Comparison of ENCODE assay signal across 10 cellular contexts in the genomic region with DNA sequence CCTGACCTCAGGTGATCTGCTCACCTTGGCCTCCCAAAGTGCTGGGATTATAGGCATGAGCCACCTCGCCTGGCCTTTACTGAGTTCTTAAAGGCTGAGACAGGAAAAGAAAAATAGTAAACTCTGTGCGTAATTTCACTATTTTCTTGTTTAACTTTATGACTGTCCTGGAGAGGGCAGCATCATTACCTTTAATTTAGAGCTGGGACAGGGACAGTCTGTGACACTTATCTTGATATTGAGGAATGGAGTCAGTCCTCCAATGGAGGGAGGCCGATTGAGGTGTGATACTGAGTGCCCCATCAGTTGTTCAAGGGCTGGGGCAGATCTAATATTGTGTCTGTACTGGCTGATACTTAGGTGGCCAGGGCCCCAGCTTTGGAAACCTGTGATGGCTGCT. TPM values are rescaled to one million over a fixed set of nuclear protein-coding genes. Genes with fewer than 3 reads are reported as not detected.
DNase-seq lines count a peak whose midpoint lies in the region; ATAC-seq and TF ChIP-seq lines count a peak whose summit lies in the region.
"Had no signal": no experiment of that assay in that cellular context is flagged by ENCODE, and none has a peak within 500 bp of the region (broad histone marks: within the 10 kb centered on the region; RNA-seq: fewer than 3 reads in every experiment).

No MANE protein-coding gene starts in this region.

- WGBS in testis, 2 donors, result 62 to 72% methylated on average over 3 of the region's 3 CpGs

- DNase-seq in DMS114 treated with DMSO at 0.1 percent for 48 hours (lab: John Stamatoyannopoulos, UW; ENCODE audit: unreplicated experiment), result peak; percentile 3
- peak in 1 of 2 experiments; percentile 60 for DNase-seq in HL-60 (ENCODE audit: low read depth in 1 of 2, low spot score in 1 of 2)
- DNase-seq in activated T-helper 2 cell treated with anti-CD3 and anti-CD28 coated beads, Interferon-gamma antibody, Interleukin-2, Interleukin-4, amounts not matched to agents 10 μg/mL and 5 μg/mL and 100 μg/mL, durations not matched to agents 14 hours and 24 hours and 36 hours (ENCODE audit: low spot score), result no peak
- DNase-seq in naive thymus-derived CD4-positive, alpha-beta T cell, result peak in 5 of 9 donors; percentile 27 to 47 (median 41)
- no peak for DNase-seq in NCI-H2227 (lab: John Stamatoyannopoulos, UW; ENCODE audit: unreplicated experiment)
- no peak for DNase-seq in testis
- DNase-seq: left ventricle myocardium superior had no signal

- no peaks in the 10 kb centered on the region for H3K27me3 Mint-ChIP-seq in activated T-helper 2 cell treated with anti-CD3 and anti-CD28 coated beads, Interferon-gamma antibody, Interleukin-2, Interleukin-4, amounts not matched to agents 10 μg/mL and 5 μg/mL and 100 μg/mL, durations not matched to agents 14 hours and 24 hours and 36 hours (ENCODE audit: low read depth)
- H3K27me3 Mint-ChIP-seq in naive thymus-derived CD4-positive, alpha-beta T cell, result no peaks in the 10 kb centered on the region

- H3K27ac Mint-ChIP-seq in activated T-helper 2 cell treated with anti-CD3 and anti-CD28 coated beads, Interferon-gamma antibody, Interleukin-2, Interleukin-4, amounts not matched to agents 10 μg/mL and 5 μg/mL and 100 μg/mL, durations not matched to agents 14 hours and 24 hours and 36 hours, result peak overlapping the region; percentile 5
- H3K27ac Mint-ChIP-seq in naive thymus-derived CD4-positive, alpha-beta T cell, result peak overlapping the region in 8 of 9 donors; percentile 10 to 68 (median 44)

- ATAC-seq in naive thymus-derived CD4-positive, alpha-beta T cell, result peak; percentile 73
- ATAC-seq in GM19455 (IDR thresholded peaks at IDR 0.05; ENCODE audit: unreplicated experiment) (no peak), GM21723 (IDR thresholded peaks at IDR 0.05; ENCODE audit: unreplicated experiment) (no peak)
- ATAC-seq: left ventricle myocardium superior had no signal

- H3K9me3 Mint-ChIP-seq in activated T-helper 2 cell treated with anti-CD3 and anti-CD28 coated beads, Interferon-gamma antibody, Interleukin-2, Interleukin-4, amounts not matched to agents 10 μg/mL and 5 μg/mL and 100 μg/mL, durations not matched to agents 14 hours and 24 hours and 36 hours, result no peaks in the 10 kb centered on the region
- H3K9me3 Mint-ChIP-seq in naive thymus-derived CD4-positive, alpha-beta T cell, result peaks cover 0 to 2% (median 0%) of the 10 kb centered on the region in 11 donors

- intact Hi-C loops in activated T-helper 2 cell treated with anti-CD3 and anti-CD28 coated beads, Interferon-gamma antibody, Interleukin-2, Interleukin-4, amounts not matched to agents 10 μg/mL and 5 μg/mL and 100 μg/mL, durations not matched to agents 14 hours and 24 hours and 36 hours (cut with micrococcal nuclease), result no loop called here
- intact Hi-C loops in naive thymus-derived CD4-positive, alpha-beta T cell (cut with micrococcal nuclease), result no loop called here
- intact Hi-C loops in testis (cut with DNase I; ENCODE audit: low total_unique reads), result no loop called here

- TF ChIP-seq CTCF in HL-60 (IDR thresholded peaks at IDR 0.05; ENCODE audit: insufficient read depth, low read length) (no peak), testis (IDR thresholded peaks at IDR 0.05) (no peak)

- H3K4me3 ChIP-seq in HL-60 (replicated peaks; ENCODE audit: insufficient read depth, low read length) (no peak overlapping the region), testis (no peak overlapping the region)
- no peak overlapping the region for H3K4me3 ChIP-seq in naive thymus-derived CD4-positive, alpha-beta T cell (ENCODE audit: low read length)

- peaks cover 8 to 16% of the 10 kb centered on the region in 2 donors for H3K4me1 ChIP-seq in naive thymus-derived CD4-positive, alpha-beta T cell (ENCODE audit: control insufficient read depth in 2 of 2, insufficient read depth in 2 of 2, low read length in 2 of 2)
- no peaks in the 10 kb centered on the region for H3K4me1 ChIP-seq in testis

- H3K4me1 Mint-ChIP-seq in activated T-helper 2 cell treated with anti-CD3 and anti-CD28 coated beads, Interferon-gamma antibody, Interleukin-2, Interleukin-4, amounts not matched to agents 10 μg/mL and 5 μg/mL and 100 μg/mL, durations not matched to agents 14 hours and 24 hours and 36 hours (ENCODE audit: low read depth), result peaks cover 29% of the 10 kb centered on the region
- H3K4me1 Mint-ChIP-seq in naive thymus-derived CD4-positive, alpha-beta T cell, result peaks cover 25 to 38% (median 29%) of the 10 kb centered on the region in 7 donors

- H3K36me3 Mint-ChIP-seq in activated T-helper 2 cell treated with anti-CD3 and anti-CD28 coated beads, Interferon-gamma antibody, Interleukin-2, Interleukin-4, amounts not matched to agents 10 μg/mL and 5 μg/mL and 100 μg/mL, durations not matched to agents 14 hours and 24 hours and 36 hours (ENCODE audit: low read depth), result no peaks in the 10 kb centered on the region
- H3K36me3 Mint-ChIP-seq in naive thymus-derived CD4-positive, alpha-beta T cell, result no peaks in the 10 kb centered on the region

- no peak for TF ChIP-seq POLR2A in testis (IDR thresholded peaks at IDR 0.05)

- CTCF ChIA-PET in naive thymus-derived CD4-positive, alpha-beta T cell (lab: Charles Lee), result interaction anchor here (0.6 to 1.7 kb wide), 5 partner anchors 21 to 379 kb away, joined by 3 to 5 read pairs (median 3); no protein-coding TSS in a partner anchor

- POLR2A ChIA-PET in naive thymus-derived CD4-positive, alpha-beta T cell (lab: Charles Lee), result interaction anchor here (0.6 to 2.1 kb wide), 3 partner anchors 21 to 209 kb away, joined by 3 to 7 read pairs (median 3); a partner anchor contains a TSS

- H3K4me3 Mint-ChIP-seq in activated T-helper 2 cell treated with anti-CD3 and anti-CD28 coated beads, Interferon-gamma antibody, Interleukin-2, Interleukin-4, amounts not matched to agents 10 μg/mL and 5 μg/mL and 100 μg/mL, durations not matched to agents 14 hours and 24 hours and 36 hours (ENCODE audit: low read depth), result no peak overlapping the region
- peak overlapping the region in 5 of 10 donors; percentile 20 to 51 (median 47) for H3K4me3 Mint-ChIP-seq in naive thymus-derived CD4-positive, alpha-beta T cell

- no peaks in the 10 kb centered on the region for H3K9me3 ChIP-seq in naive thymus-derived CD4-positive, alpha-beta T cell (ENCODE audit: control insufficient read depth in 2 of 3, low read length in 3 of 3)
- no peaks in the 10 kb centered on the region for H3K9me3 ChIP-seq in testis

- H3K36me3 ChIP-seq in naive thymus-derived CD4-positive, alpha-beta T cell (ENCODE audit: control insufficient read depth in 2 of 3, insufficient read depth in 3 of 3, low read length in 3 of 3), result no peaks in the 10 kb centered on the region
- H3K36me3 ChIP-seq in testis (ENCODE audit: low read depth, missing control alignments), result no peaks in the 10 kb centered on the region

- H3K27ac ChIP-seq in HL-60 (replicated peaks) (peak overlapping the region; percentile 53), testis (no peak overlapping the region)
- H3K27ac ChIP-seq in naive thymus-derived CD4-positive, alpha-beta T cell (ENCODE audit: low read depth, low read length), result no peak overlapping the region

- H3K27me3 ChIP-seq in HL-60 (ENCODE audit: insufficient read depth, poor library complexity, severe bottlenecking) (no peaks in the 10 kb centered on the region), testis (no peaks in the 10 kb centered on the region)
- H3K27me3 ChIP-seq in naive thymus-derived CD4-positive, alpha-beta T cell (ENCODE audit: control insufficient read depth in 2 of 2, insufficient read depth in 2 of 2, low read length in 2 of 2), result no peaks in the 10 kb centered on the region

RNA-seq across cellular contexts. Expression of a gene that starts 21.5 kb away (rescaled TPM):
- total RNA-seq in activated T-helper 2 cell treated with anti-CD3 and anti-CD28 coated beads, Interferon-gamma antibody, Interleukin-2, Interleukin-4, amounts not matched to agents 10 μg/mL and 5 μg/mL and 100 μg/mL, durations not matched to agents 14 hours and 24 hours and 36 hours, result 254 and 258 TPM in 2 replicates
- 100 to 1,000 TPM in 4 of 5 experiments, 10 to 100 TPM in 1; 79.5 to 333 (median 124) TPM for total RNA-seq in naive thymus-derived CD4-positive, alpha-beta T cell
- 100 to 1,000 TPM in 1 of 2 donors, 10 to 100 TPM in 1; 96.0 to 183 TPM for polyA plus RNA-seq in naive thymus-derived CD4-positive, alpha-beta T cell
- total RNA-seq in testis, result under 1 TPM in 1 of 2 donors, not detected in 1; 0.74 TPM
- 3.2 TPM for polyA plus RNA-seq in testis (ENCODE audit: insufficient read depth, low read depth, low replicate concordance)
- total RNA-seq: endothelial cell of umbilical vein had no signal
- polyA plus RNA-seq: endothelial cell of umbilical vein had no signal

RNA-seq across cellular contexts. Expression of a gene that starts 37.4 kb away (rescaled TPM):
- total RNA-seq in activated T-helper 2 cell treated with anti-CD3 and anti-CD28 coated beads, Interferon-gamma antibody, Interleukin-2, Interleukin-4, amounts not matched to agents 10 μg/mL and 5 μg/mL and 100 μg/mL, durations not matched to agents 14 hours and 24 hours and 36 hours, result 24.1 and 29.0 TPM in 2 replicates
- 1 to 10 TPM in 3 of 5 experiments, under 1 TPM in 2; 0.57 to 6.5 (median 1.4) TPM for total RNA-seq in naive thymus-derived CD4-positive, alpha-beta T cell
- under 1 TPM; 0.54 to 0.66 TPM for polyA plus RNA-seq in naive thymus-derived CD4-positive, alpha-beta T cell
- total RNA-seq in testis, result 1 to 10 TPM; 4.3 to 7.6 TPM
- 13.6 TPM for polyA plus RNA-seq in testis (ENCODE audit: insufficient read depth, low read depth, low replicate concordance)

Comparison
In these comparisons a context has a peak if more than half of its experiments do, and no peak if none do; other contexts are left out.
1. DNase-seq: peak in DMS114 treated with DMSO at 0.1 percent for 48 hours (single experiment) and naive thymus-derived CD4-positive, alpha-beta T cell (5 of 9); none in activated T-helper 2 cell treated with anti-CD3 and anti-CD28 coated beads, Interferon-gamma antibody, Interleukin-2, Interleukin-4, amounts not matched to agents 10 μg/mL and 5 μg/mL and 100 μg/mL, durations not matched to agents 14 hours and 24 hours and 36 hours (single experiment), NCI-H2227 (single experiment) and testis (single experiment).
2. RNA of a gene that starts 21.5 kb away (total RNA-seq): 254 to 258 TPM in activated T-helper 2 cell treated with anti-CD3 and anti-CD28 coated beads, Interferon-gamma antibody, Interleukin-2, Interleukin-4, amounts not matched to agents 10 μg/mL and 5 μg/mL and 100 μg/mL, durations not matched to agents 14 hours and 24 hours and 36 hours and 79.5 to 333 TPM in naive thymus-derived CD4-positive, alpha-beta T cell; 0.74 TPM in testis; every median in the first group is over 10 times any median in the second.